1 cellular context compared by ENCODE assay signal in the genomic region with DNA sequence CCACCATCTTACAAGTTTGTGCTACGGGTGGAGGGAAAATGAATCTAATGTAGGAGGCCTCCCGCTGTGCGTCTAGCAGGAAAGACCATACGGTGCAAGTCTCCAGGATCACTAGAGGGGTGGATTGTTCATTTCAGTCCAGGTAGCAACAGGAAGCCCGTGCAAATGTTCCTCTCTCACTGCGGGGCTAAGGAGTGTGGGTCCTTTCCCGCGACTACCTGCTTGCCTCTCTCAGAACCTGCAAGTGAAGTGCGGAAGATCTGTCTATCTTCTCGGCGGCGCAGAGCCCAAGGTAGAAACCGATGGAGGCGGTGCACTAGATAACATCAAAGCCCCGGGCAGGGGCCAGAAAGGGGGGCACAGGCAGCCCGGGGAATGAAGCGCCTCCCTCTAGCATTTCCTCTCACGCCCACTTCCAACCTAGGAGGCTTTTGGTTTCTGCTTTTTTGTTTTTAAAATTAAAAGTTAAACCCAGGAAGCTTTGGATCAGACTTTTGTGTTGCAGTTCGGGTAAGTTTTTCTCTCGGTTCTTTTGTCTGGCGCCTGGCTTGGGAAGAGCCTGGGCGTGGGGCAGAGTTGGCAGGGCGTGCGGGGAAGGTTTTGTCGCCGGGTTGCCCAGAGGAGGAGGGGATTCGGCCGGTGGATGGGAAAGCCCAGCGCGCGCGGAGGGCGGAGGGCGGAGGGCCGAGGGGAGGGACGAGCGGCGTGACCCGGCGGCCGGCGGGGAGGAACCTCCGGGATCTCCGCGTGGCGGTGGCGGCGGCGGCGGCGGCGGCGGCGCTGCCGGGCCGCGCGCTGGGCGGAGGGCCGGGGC.
TF ChIP-seq lines count a peak whose summit lies in the region.

No MANE protein-coding gene starts in this region.

TF ChIP-seq in HepG2, 621 proteins besides CTCF, POLR2A, EP300 and RAD21 (continued from another document and continues in another):
- TF ChIP-seq, protein P1, sequence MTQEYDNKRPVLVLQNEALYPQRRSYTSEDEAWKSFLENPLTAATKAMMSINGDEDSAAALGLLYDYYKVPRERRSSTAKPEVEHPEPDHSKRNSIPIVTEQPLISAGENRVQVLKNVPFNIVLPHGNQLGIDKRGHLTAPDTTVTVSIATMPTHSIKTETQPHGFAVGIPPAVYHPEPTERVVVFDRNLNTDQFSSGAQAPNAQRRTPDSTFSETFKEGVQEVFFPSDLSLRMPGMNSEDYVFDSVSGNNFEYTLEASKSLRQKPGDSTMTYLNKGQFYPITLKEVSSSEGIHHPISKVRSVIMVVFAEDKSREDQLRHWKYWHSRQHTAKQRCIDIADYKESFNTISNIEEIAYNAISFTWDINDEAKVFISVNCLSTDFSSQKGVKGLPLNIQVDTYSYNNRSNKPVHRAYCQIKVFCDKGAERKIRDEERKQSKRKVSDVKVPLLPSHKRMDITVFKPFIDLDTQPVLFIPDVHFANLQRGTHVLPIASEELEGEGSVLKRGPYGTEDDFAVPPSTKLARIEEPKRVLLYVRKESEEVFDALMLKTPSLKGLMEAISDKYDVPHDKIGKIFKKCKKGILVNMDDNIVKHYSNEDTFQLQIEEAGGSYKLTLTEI (CRISPR knock-in tag; conservative IDR thresholded peaks at IDR 0.05): no peak
- TF ChIP-seq BCL6 (CRISPR knock-in tag; IDR thresholded peaks at IDR 0.05): peak; percentile 2
- no peak for TF ChIP-seq PLRG1 (conservative IDR thresholded peaks at IDR 0.05)
- TF ChIP-seq ESRRA (CRISPR knock-in tag; IDR thresholded peaks at IDR 0.05; ENCODE audit: low read depth): no peak
- no peak for TF ChIP-seq PCBP1 (IDR thresholded peaks at IDR 0.05; ENCODE audit: borderline replicate concordance, low read depth, low read length)
- TF ChIP-seq RBM22 (optimal IDR thresholded peaks at IDR 0.05; ENCODE audit: low read length): no peak
- TF ChIP-seq NRL (CRISPR knock-in tag; IDR thresholded peaks at IDR 0.05; ENCODE audit: borderline replicate concordance): peak; percentile 51; the same call in 1 of the 2 replicates
- TF ChIP-seq, protein P2, sequence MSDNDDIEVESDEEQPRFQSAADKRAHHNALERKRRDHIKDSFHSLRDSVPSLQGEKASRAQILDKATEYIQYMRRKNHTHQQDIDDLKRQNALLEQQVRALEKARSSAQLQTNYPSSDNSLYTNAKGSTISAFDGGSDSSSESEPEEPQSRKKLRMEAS (IDR thresholded peaks at IDR 0.05): peak; percentile 87
- TF ChIP-seq ZNF780A (CRISPR knock-in tag; IDR thresholded peaks at IDR 0.05): no peak
- no peak for TF ChIP-seq ZNF616 (CRISPR knock-in tag; IDR thresholded peaks at IDR 0.05; ENCODE audit: low read depth)
- TF ChIP-seq ERF (CRISPR knock-in tag; IDR thresholded peaks at IDR 0.05): peak; percentile 66
- TF ChIP-seq ZNF550 (CRISPR knock-in tag; IDR thresholded peaks at IDR 0.05; ENCODE audit: borderline replicate concordance): no peak
- TF ChIP-seq ZZZ3 (CRISPR knock-in tag; IDR thresholded peaks at IDR 0.05; ENCODE audit: borderline replicate concordance): no peak; the same call in 1 of the 2 replicates
- TF ChIP-seq ZFP41 (CRISPR knock-in tag; IDR thresholded peaks at IDR 0.05; ENCODE audit: borderline replicate concordance): no peak
- TF ChIP-seq GFI1 (CRISPR knock-in tag; IDR thresholded peaks at IDR 0.05; ENCODE audit: borderline replicate concordance): peak; percentile 69; the same call in 1 of the 2 replicates
- no peak for TF ChIP-seq FOXM1 (CRISPR knock-in tag; IDR thresholded peaks at IDR 0.05)
- no peak for TF ChIP-seq CENPT (CRISPR knock-in tag; IDR thresholded peaks at IDR 0.05; ENCODE audit: low read depth)
- TF ChIP-seq, protein P3, sequence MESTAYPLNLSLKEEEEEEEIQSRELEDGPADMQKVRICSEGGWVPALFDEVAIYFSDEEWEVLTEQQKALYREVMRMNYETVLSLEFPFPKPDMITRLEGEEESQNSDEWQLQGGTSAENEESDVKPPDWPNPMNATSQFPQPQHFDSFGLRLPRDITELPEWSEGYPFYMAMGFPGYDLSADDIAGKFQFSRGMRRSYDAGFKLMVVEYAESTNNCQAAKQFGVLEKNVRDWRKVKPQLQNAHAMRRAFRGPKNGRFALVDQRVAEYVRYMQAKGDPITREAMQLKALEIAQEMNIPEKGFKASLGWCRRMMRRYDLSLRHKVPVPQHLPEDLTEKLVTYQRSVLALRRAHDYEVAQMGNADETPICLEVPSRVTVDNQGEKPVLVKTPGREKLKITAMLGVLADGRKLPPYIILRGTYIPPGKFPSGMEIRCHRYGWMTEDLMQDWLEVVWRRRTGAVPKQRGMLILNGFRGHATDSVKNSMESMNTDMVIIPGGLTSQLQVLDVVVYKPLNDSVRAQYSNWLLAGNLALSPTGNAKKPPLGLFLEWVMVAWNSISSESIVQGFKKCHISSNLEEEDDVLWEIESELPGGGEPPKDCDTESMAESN (CRISPR knock-in tag; conservative IDR thresholded peaks at IDR 0.05): no peak; the same call in 1 of the 2 replicates
- no peak for TF ChIP-seq DPF2 (CRISPR knock-in tag; IDR thresholded peaks at IDR 0.05; ENCODE audit: borderline replicate concordance, low read depth)
- TF ChIP-seq ISX (CRISPR knock-in tag; conservative IDR thresholded peaks at IDR 0.05): no peak
- no peak for TF ChIP-seq ZNF577 (CRISPR knock-in tag; IDR thresholded peaks at IDR 0.05; ENCODE audit: borderline replicate concordance, low read depth)
- TF ChIP-seq, protein P4, sequence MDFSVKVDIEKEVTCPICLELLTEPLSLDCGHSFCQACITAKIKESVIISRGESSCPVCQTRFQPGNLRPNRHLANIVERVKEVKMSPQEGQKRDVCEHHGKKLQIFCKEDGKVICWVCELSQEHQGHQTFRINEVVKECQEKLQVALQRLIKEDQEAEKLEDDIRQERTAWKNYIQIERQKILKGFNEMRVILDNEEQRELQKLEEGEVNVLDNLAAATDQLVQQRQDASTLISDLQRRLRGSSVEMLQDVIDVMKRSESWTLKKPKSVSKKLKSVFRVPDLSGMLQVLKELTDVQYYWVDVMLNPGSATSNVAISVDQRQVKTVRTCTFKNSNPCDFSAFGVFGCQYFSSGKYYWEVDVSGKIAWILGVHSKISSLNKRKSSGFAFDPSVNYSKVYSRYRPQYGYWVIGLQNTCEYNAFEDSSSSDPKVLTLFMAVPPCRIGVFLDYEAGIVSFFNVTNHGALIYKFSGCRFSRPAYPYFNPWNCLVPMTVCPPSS (IDR thresholded peaks at IDR 0.05): no peak
- TF ChIP-seq GTF2F1 (IDR thresholded peaks at IDR 0.05; ENCODE audit: low read length): no peak
- TF ChIP-seq, protein P5, sequence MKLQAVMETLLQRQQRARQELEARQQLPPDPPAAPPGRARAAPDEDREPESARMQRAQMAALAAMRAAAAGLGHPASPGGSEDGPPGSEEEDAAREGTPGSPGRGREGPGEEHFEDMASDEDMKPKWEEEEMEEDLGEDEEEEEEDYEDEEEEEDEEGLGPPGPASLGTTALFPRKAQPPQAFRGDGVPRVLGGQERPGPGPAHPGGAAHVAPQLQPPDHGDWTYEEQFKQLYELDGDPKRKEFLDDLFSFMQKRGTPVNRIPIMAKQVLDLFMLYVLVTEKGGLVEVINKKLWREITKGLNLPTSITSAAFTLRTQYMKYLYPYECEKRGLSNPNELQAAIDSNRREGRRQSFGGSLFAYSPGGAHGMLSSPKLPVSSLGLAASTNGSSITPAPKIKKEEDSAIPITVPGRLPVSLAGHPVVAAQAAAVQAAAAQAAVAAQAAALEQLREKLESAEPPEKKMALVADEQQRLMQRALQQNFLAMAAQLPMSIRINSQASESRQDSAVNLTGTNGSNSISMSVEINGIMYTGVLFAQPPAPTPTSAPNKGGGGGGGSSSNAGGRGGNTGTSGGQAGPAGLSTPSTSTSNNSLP (IDR thresholded peaks at IDR 0.05; ENCODE audit: low read depth, low read length): no peak; the same call in 1 of the 2 replicates
- TF ChIP-seq ZNF17 (CRISPR knock-in tag; IDR thresholded peaks at IDR 0.05): no peak
- peak; percentile 20; the same call in 2 of the 3 replicates for TF ChIP-seq MXI1 (IDR thresholded peaks at IDR 0.05; ENCODE audit: borderline replicate concordance, low read depth, low read length)
- no peak for TF ChIP-seq ZNF572 (CRISPR knock-in tag; IDR thresholded peaks at IDR 0.05)
- TF ChIP-seq, protein P6, sequence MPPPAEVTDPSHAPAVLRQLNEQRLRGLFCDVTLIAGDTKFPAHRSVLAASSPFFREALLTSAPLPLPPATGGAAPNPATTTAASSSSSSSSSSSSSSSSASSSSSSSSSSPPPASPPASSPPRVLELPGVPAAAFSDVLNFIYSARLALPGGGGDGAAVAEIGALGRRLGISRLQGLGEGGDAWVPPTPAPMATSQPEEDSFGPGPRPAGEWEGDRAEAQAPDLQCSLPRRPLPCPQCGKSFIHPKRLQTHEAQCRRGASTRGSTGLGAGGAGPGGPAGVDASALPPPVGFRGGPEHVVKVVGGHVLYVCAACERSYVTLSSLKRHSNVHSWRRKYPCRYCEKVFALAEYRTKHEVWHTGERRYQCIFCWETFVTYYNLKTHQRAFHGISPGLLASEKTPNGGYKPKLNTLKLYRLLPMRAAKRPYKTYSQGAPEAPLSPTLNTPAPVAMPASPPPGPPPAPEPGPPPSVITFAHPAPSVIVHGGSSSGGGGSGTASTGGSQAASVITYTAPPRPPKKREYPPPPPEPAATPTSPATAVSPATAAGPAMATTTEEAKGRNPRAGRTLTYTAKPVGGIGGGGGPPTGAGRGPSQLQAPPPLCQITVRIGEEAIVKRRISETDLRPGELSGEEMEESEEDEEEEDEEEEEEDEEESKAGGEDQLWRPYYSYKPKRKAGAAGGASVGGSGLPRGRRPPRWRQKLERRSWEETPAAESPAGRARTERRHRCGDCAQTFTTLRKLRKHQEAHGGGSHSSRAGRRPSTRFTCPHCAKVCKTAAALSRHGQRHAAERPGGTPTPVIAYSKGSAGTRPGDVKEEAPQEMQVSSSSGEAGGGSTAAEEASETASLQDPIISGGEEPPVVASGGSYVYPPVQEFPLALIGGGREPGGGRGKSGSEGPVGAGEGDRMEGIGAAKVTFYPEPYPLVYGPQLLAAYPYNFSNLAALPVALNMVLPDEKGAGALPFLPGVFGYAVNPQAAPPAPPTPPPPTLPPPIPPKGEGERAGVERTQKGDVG (CRISPR knock-in tag; IDR thresholded peaks at IDR 0.05; ENCODE audit: borderline replicate concordance): no peak
- peak; percentile 62; the same call in 1 of the 2 replicates for TF ChIP-seq ZNF510 (CRISPR knock-in tag; IDR thresholded peaks at IDR 0.05; ENCODE audit: low read depth)
- TF ChIP-seq, protein P7, sequence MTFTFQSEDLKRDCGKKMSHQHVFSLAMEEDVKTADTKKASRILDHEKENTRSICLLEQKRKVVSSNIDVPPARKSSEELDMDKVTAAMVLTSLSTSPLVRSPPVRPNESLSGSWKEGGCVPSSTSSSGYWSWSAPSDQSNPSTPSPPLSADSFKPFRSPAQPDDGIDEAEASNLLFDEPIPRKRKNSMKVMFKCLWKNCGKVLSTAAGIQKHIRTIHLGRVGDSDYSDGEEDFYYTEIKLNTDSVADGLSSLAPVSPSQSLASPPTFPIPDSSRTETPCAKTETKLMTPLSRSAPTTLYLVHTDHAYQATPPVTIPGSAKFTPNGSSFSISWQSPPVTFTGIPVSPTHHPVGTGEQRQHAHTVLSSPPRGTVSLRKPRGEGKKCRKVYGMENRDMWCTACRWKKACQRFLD (CRISPR knock-in tag; IDR thresholded peaks at IDR 0.05; ENCODE audit: borderline replicate concordance): no peak
- TF ChIP-seq CC2D1A (CRISPR knock-in tag; IDR thresholded peaks at IDR 0.05): no peak
- TF ChIP-seq FLYWCH1 (CRISPR knock-in tag; IDR thresholded peaks at IDR 0.05): no peak
- peak; percentile 95 for TF ChIP-seq ZBTB7B (CRISPR knock-in tag; IDR thresholded peaks at IDR 0.05)
- TF ChIP-seq, protein P8, sequence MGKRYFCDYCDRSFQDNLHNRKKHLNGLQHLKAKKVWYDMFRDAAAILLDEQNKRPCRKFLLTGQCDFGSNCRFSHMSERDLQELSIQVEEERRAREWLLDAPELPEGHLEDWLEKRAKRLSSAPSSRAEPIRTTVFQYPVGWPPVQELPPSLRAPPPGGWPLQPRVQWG (CRISPR knock-in tag; IDR thresholded peaks at IDR 0.05; ENCODE audit: borderline replicate concordance, low read depth): no peak
- TF ChIP-seq, protein P9, sequence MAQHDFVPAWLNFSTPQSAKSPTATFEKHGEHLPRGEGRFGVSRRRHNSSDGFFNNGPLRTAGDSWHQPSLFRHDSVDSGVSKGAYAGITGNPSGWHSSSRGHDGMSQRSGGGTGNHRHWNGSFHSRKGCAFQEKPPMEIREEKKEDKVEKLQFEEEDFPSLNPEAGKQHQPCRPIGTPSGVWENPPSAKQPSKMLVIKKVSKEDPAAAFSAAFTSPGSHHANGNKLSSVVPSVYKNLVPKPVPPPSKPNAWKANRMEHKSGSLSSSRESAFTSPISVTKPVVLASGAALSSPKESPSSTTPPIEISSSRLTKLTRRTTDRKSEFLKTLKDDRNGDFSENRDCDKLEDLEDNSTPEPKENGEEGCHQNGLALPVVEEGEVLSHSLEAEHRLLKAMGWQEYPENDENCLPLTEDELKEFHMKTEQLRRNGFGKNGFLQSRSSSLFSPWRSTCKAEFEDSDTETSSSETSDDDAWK (CRISPR knock-in tag; IDR thresholded peaks at IDR 0.05): no peak
- TF ChIP-seq, protein P10, sequence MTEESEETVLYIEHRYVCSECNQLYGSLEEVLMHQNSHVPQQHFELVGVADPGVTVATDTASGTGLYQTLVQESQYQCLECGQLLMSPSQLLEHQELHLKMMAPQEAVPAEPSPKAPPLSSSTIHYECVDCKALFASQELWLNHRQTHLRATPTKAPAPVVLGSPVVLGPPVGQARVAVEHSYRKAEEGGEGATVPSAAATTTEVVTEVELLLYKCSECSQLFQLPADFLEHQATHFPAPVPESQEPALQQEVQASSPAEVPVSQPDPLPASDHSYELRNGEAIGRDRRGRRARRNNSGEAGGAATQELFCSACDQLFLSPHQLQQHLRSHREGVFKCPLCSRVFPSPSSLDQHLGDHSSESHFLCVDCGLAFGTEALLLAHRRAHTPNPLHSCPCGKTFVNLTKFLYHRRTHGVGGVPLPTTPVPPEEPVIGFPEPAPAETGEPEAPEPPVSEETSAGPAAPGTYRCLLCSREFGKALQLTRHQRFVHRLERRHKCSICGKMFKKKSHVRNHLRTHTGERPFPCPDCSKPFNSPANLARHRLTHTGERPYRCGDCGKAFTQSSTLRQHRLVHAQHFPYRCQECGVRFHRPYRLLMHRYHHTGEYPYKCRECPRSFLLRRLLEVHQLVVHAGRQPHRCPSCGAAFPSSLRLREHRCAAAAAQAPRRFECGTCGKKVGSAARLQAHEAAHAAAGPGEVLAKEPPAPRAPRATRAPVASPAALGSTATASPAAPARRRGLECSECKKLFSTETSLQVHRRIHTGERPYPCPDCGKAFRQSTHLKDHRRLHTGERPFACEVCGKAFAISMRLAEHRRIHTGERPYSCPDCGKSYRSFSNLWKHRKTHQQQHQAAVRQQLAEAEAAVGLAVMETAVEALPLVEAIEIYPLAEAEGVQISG (CRISPR knock-in tag; IDR thresholded peaks at IDR 0.05): peak; percentile 43; the same call in 1 of the 2 replicates
- TF ChIP-seq, protein P11, sequence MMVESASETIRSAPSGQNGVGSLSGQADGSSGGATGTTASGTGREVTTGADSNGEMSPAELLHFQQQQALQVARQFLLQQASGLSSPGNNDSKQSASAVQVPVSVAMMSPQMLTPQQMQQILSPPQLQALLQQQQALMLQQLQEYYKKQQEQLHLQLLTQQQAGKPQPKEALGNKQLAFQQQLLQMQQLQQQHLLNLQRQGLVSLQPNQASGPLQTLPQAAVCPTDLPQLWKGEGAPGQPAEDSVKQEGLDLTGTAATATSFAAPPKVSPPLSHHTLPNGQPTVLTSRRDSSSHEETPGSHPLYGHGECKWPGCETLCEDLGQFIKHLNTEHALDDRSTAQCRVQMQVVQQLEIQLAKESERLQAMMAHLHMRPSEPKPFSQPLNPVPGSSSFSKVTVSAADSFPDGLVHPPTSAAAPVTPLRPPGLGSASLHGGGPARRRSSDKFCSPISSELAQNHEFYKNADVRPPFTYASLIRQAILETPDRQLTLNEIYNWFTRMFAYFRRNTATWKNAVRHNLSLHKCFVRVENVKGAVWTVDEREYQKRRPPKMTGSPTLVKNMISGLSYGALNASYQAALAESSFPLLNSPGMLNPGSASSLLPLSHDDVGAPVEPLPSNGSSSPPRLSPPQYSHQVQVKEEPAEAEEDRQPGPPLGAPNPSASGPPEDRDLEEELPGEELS (CRISPR knock-in tag; IDR thresholded peaks at IDR 0.05): peak; percentile 71
- no peak for TF ChIP-seq SNRNP70 (IDR thresholded peaks at IDR 0.05; ENCODE audit: low read depth, low read length)
- TF ChIP-seq SP140L (CRISPR knock-in tag; IDR thresholded peaks at IDR 0.05; ENCODE audit: borderline replicate concordance): no peak
